ENCODE assay signal across 30 cellular contexts in genomic region chr10:16392661-16393060, GRCh38.
"Had no signal": no experiment of that assay in that cellular context is flagged by ENCODE, and none has a peak within 500 bp of the region (broad histone marks: within the 10 kb centered on the region; RNA-seq: fewer than 3 reads in every experiment).

No MANE protein-coding gene starts in this region.

- H3K27ac Mint-ChIP-seq: immature natural killer cell; naive thymus-derived CD8-positive, alpha-beta T cell; nephron; progenitor cell of endocrine pancreas; stimulated activated memory B cell treated with anti-CD40 and anti-IgM and Interleukin-4, amounts not matched to agents 10 μg/mL and 1 μg/mL and 100 μg/mL, for 72 hours had no signal

- H3K4me3 Mint-ChIP-seq: immature natural killer cell; naive thymus-derived CD8-positive, alpha-beta T cell; nephron; neural crest cell; stimulated activated memory B cell treated with anti-CD40 and anti-IgM and Interleukin-4, amounts not matched to agents 10 μg/mL and 1 μg/mL and 100 μg/mL, for 72 hours; stimulated activated naive CD8-positive, alpha-beta T cell treated with anti-CD3 and anti-CD28 coated beads, Interleukin-15, amount 100 ng/mL, for 72 hours had no signal

- H3K36me3 ChIP-seq: left lung, lower lobe of right lung, ovary, right atrium auricular region, right lobe of liver, thyroid gland, transverse colon, upper lobe of left lung, vagina had no signal

- H3K4me1 Mint-ChIP-seq: immature natural killer cell; naive thymus-derived CD8-positive, alpha-beta T cell; nephron; neural crest cell; stimulated activated memory B cell treated with anti-CD40 and anti-IgM and Interleukin-4, amounts not matched to agents 10 μg/mL and 1 μg/mL and 100 μg/mL, for 72 hours; stimulated activated naive CD8-positive, alpha-beta T cell treated with anti-CD3 and anti-CD28 coated beads, Interleukin-15, amount 100 ng/mL, for 72 hours had no signal

- H3K9me3 Mint-ChIP-seq: immature natural killer cell; naive thymus-derived CD8-positive, alpha-beta T cell; nephron; neural crest cell; stimulated activated memory B cell treated with anti-CD40 and anti-IgM and Interleukin-4, amounts not matched to agents 10 μg/mL and 1 μg/mL and 100 μg/mL, for 72 hours; stimulated activated naive CD8-positive, alpha-beta T cell treated with anti-CD3 and anti-CD28 coated beads, Interleukin-15, amount 100 ng/mL, for 72 hours had no signal

- H3K4me1 ChIP-seq: left lung, lower lobe of right lung, right atrium auricular region, right lobe of liver, testis, thyroid gland, transverse colon, upper lobe of left lung, vagina had no signal

- H3K9me3 ChIP-seq: left lung, lower lobe of right lung, ovary, right atrium auricular region, right lobe of liver, testis, thyroid gland, transverse colon, upper lobe of left lung, vagina had no signal

- H3K4me3 ChIP-seq: left lung, lower lobe of right lung, ovary, right atrium auricular region, right lobe of liver, smooth muscle cell, testis, thyroid gland, transverse colon, upper lobe of left lung, vagina had no signal

- H3K36me3 Mint-ChIP-seq: immature natural killer cell; naive thymus-derived CD8-positive, alpha-beta T cell; stimulated activated memory B cell treated with anti-CD40 and anti-IgM and Interleukin-4, amounts not matched to agents 10 μg/mL and 1 μg/mL and 100 μg/mL, for 72 hours had no signal

- H3K27me3 ChIP-seq: left lung, ovary, right atrium auricular region, right lobe of liver, testis, thyroid gland, transverse colon, upper lobe of left lung, vagina had no signal

- H3K27ac ChIP-seq: left lung, lower lobe of right lung, ovary, right atrium auricular region, right lobe of liver, testis, thyroid gland, transverse colon, upper lobe of left lung, vagina had no signal

- H3K27me3 Mint-ChIP-seq: progenitor cell of endocrine pancreas had no signal

- DNase-seq: hypothalamus; immature natural killer cell; kidney; left colon; left lung; lower lobe of right lung; mammary epithelial cell; mesenchymal stem cell; naive thymus-derived CD8-positive, alpha-beta T cell; nucleus accumbens; ovary; right lobe of liver; stimulated activated CD4-positive, alpha-beta T cell treated with anti-CD3 and anti-CD28 coated beads, Interleukin-1b, Interleukin-23, amount 100 ng/mL, for 48 hours; stimulated activated CD4-positive, alpha-beta T cell treated with anti-CD3 and anti-CD28 coated beads, Interleukin-2, amount 100 ng/mL, for 48 hours; stimulated activated CD4-positive, alpha-beta T cell treated with anti-CD3 and anti-CD28 coated beads, Interleukin-4, amount 100 ng/mL, for 4 hours; stimulated activated CD8-positive, alpha-beta memory T cell treated with anti-CD3 and anti-CD28 coated beads, Interleukin-4, amount 100 ng/mL, for 48 hours; stimulated activated naive CD4-positive, alpha-beta T cell treated with Interleukin-2 at 50 U/mL for 16 hours; stimulated activated naive CD8-positive, alpha-beta T cell treated with anti-CD3 and anti-CD28 coated beads, Interleukin-15, amount 100 ng/mL, for 72 hours; substantia nigra; testis; thyroid gland; transverse colon; upper lobe of left lung had no signal
